8 cellular contexts compared by ENCODE assay signal in genomic region chr7:954330-955238, GRCh38. TPM values are rescaled to one million over a fixed set of nuclear protein-coding genes. Genes with fewer than 3 reads are reported as not detected.
DNase-seq lines count a peak whose midpoint lies in the region; ATAC-seq and TF ChIP-seq lines count a peak whose summit lies in the region.

A gene with protein sequence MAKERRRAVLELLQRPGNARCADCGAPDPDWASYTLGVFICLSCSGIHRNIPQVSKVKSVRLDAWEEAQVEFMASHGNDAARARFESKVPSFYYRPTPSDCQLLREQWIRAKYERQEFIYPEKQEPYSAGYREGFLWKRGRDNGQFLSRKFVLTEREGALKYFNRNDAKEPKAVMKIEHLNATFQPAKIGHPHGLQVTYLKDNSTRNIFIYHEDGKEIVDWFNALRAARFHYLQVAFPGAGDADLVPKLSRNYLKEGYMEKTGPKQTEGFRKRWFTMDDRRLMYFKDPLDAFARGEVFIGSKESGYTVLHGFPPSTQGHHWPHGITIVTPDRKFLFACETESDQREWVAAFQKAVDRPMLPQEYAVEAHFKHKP (minus strand): TSS chr7:954680. CDS start chr7:954477, 203 bp downstream.

- peak within 1 kb of the TSS; percentile 81 for H3K4me3 Mint-ChIP-seq in central memory CD8-positive, alpha-beta T cell

- H3K27ac ChIP-seq in WERI-Rb-1 (no peak within 1 kb of the TSS), right lobe of liver (peak within 1 kb of the TSS in 2 of 3 donors; percentile 36 to 53)

- peak within 1 kb of the TSS; percentile 68 for H3K27ac Mint-ChIP-seq in central memory CD8-positive, alpha-beta T cell (ENCODE audit: low read depth)

- H3K27me3 ChIP-seq in WERI-Rb-1 (ENCODE audit: insufficient read depth, low read depth, severe bottlenecking) (peaks cover 4% of the 10 kb centered on the region), right lobe of liver (peaks cover 0 to 3% of the 10 kb centered on the region in 2 donors)

- WGBS in right lobe of liver (ENCODE audit: insufficient coverage, low coverage, low lambda C conversion rate, missing lambda C conversion rate): no CpG with 5 or more reads among the region's 115 CpGs

- H3K36me3 Mint-ChIP-seq in central memory CD8-positive, alpha-beta T cell (ENCODE audit: insufficient read depth): peaks cover 2% of the 10 kb centered on the region

- intact Hi-C loops in right lobe of liver (cut with DNase I): no loop called here

- H3K4me3 ChIP-seq in WERI-Rb-1 (ENCODE audit: low read depth, low read length) (peak within 1 kb of the TSS; percentile 48), right lobe of liver (peak within 1 kb of the TSS; percentile 38 to 48 (median 40))

- no peaks in the 10 kb centered on the region for H3K9me3 Mint-ChIP-seq in central memory CD8-positive, alpha-beta T cell

- no peak for TF ChIP-seq POLR2A in right lobe of liver (IDR thresholded peaks at IDR 0.05)

- H3K4me1 Mint-ChIP-seq in central memory CD8-positive, alpha-beta T cell: peaks cover 6% of the 10 kb centered on the region

- TF ChIP-seq CTCF in WERI-Rb-1 (IDR thresholded peaks at IDR 0.05; ENCODE audit: low read depth, low read length): peak; percentile 47
- TF ChIP-seq CTCF in right lobe of liver (IDR thresholded peaks at IDR 0.05): peak in 2 of 4 donors; percentile 30 to 31

- peaks cover 0 to 9% (median 0%) of the 10 kb centered on the region in 4 donors for H3K4me1 ChIP-seq in right lobe of liver

- H3K9me3 ChIP-seq in WERI-Rb-1 (ENCODE audit: severe bottlenecking) (no peaks in the 10 kb centered on the region), right lobe of liver (no peaks in the 10 kb centered on the region)

- peak; percentile 50 for ATAC-seq in HG03280 (IDR thresholded peaks at IDR 0.05; ENCODE audit: unreplicated experiment)
- ATAC-seq in central memory CD8-positive, alpha-beta T cell (replicated peaks; ENCODE audit: extremely low read depth, poor library complexity, severe bottlenecking): peak; percentile 62
- peak; percentile 46 to 68 (median 56) for ATAC-seq in right lobe of liver

- DNase-seq in NK-92 treated with Interleukin-12 subunit alpha and Interleukin-12 subunit beta, amount 100 ng/mL, for 24 hours (lab: John Stamatoyannopoulos, UW): peak; percentile 24
- DNase-seq in NK-92 (lab: John Stamatoyannopoulos, UW; ENCODE audit: unreplicated experiment) (no peak), WERI-Rb-1 (peak; percentile 38), right lobe of liver (peak in 2 of 3 donors; percentile 61 to 65), NCI-H446 (lab: John Stamatoyannopoulos, UW) (no peak)
- DNase-seq in central memory CD8-positive, alpha-beta T cell (ENCODE audit: low spot score in 2 of 2): no peak
- peak in 2 of 3 donors; percentile 32 to 48 for DNase-seq in stimulated activated CD4-positive, alpha-beta T cell treated with anti-CD3 and anti-CD28 coated beads, TNF-alpha, amount 100 ng/mL, for 1 hour (ENCODE audit: low read depth in 3 of 3, low spot score in 1 of 3)

- no peaks in the 10 kb centered on the region for H3K27me3 Mint-ChIP-seq in central memory CD8-positive, alpha-beta T cell

- H3K36me3 ChIP-seq in WERI-Rb-1: no peaks in the 10 kb centered on the region
- H3K36me3 ChIP-seq in right lobe of liver: no peaks in the 10 kb centered on the region

RNA-seq across cellular contexts. Expression of the gene that starts here (rescaled TPM):
- 1 to 10 TPM; 1.4 to 4.2 (median 2.7) TPM for total RNA-seq in right lobe of liver

Comparison
In these comparisons a context has a peak if more than half of its experiments do, and no peak if none do; other contexts are left out.
1. DNase-seq: peak in NK-92 treated with Interleukin-12 subunit alpha and Interleukin-12 subunit beta, amount 100 ng/mL, for 24 hours (single experiment), WERI-Rb-1 (single experiment), right lobe of liver (2 of 3) and stimulated activated CD4-positive, alpha-beta T cell treated with anti-CD3 and anti-CD28 coated beads, TNF-alpha, amount 100 ng/mL, for 1 hour (2 of 3); none in NK-92 (single experiment), central memory CD8-positive, alpha-beta T cell (0 of 2) and NCI-H446 (0 of 2).
2. Peak in every context shown above with its lines, with median percentiles within 50 percentile points of each other: ATAC-seq.